In genomic region chr17:82874011-82874835, GRCh38 we compare ENCODE assay signal across 1 cellular context.
TF ChIP-seq lines count a peak whose summit lies in the region.

No MANE protein-coding gene starts in this region.

TF ChIP-seq in SK-N-SH treated with all-trans-retinoic acid at 6 μM for 48 hours, 23 proteins besides CTCF, POLR2A, EP300 and RAD21 (continued from another document):
- no peak for TF ChIP-seq CSRNP3 (CRISPR knock-in tag; IDR thresholded peaks at IDR 0.05)
- TF ChIP-seq ARNTL (CRISPR knock-in tag; IDR thresholded peaks at IDR 0.05; ENCODE audit: borderline replicate concordance, low read depth): no peak
- TF ChIP-seq RARB (CRISPR knock-in tag; IDR thresholded peaks at IDR 0.05): no peak
- no peak for TF ChIP-seq ZC3H10 (CRISPR knock-in tag; IDR thresholded peaks at IDR 0.05)
- TF ChIP-seq ZNF70 (CRISPR knock-in tag; IDR thresholded peaks at IDR 0.05): no peak
- TF ChIP-seq PPARA (CRISPR knock-in tag; IDR thresholded peaks at IDR 0.05; ENCODE audit: borderline replicate concordance): no peak
- TF ChIP-seq ISL1 (CRISPR knock-in tag; IDR thresholded peaks at IDR 0.05): no peak
- TF ChIP-seq CSDC2 (CRISPR knock-in tag; IDR thresholded peaks at IDR 0.05): no peak
- no peak for TF ChIP-seq CREB5 (CRISPR knock-in tag; IDR thresholded peaks at IDR 0.05; ENCODE audit: low read depth)
